In genomic region chr2:222774941-222775340, GRCh38 we compare ENCODE assay signal across 1 cellular context.
TF ChIP-seq lines count a peak whose summit lies in the region.

No MANE protein-coding gene starts in this region.

TF ChIP-seq in SK-N-SH treated with all-trans-retinoic acid at 6 μM for 48 hours, 23 proteins besides CTCF, POLR2A, EP300 and RAD21 (continued from another document):
- no peak for TF ChIP-seq CSRNP3 (CRISPR knock-in tag; IDR thresholded peaks at IDR 0.05)
